Comparison of ENCODE assay signal across 8 cellular contexts in the genomic region with DNA sequence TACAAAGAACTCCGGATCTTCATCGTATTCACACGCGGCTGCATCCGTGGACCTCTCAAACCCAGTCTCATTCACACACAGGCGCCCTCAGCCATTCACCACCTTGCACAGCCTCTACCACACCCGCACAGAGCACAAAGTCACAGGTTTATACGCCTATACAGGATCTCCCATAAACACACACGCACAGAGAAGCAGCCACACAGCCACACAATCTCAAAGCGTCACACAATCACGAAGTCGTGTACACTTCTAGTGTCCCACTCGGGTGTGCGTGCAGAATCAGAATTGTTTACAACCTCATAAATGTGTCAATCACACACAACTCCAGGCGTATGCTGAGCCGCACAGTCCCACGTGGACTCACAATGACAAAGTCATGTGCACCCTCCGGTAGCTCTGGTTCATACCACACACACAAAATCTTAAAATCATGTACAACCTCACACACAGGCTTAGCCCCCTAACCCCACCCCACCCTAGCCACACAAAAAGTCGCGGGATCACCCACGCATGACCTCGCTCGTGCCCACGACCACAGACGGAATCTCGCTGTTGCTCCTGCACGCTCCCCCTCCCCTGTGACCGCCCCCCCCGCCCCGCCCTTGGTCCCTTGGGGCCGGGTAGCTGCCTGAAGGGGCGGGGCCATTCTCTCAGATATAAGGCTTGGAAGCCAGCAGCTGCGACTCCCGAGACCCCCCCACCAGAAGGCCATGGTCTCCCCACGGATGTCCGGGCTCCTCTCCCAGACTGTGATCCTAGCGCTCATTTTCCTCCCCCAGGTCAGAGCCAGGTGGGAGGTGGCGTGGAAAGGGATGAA. TPM values are rescaled to one million over a fixed set of nuclear protein-coding genes. Genes with fewer than 3 reads are reported as not detected.
A peak's percentile ranks its signal among the peaks of the same experiment; 100 is the strongest.
DNase-seq lines count a peak whose midpoint lies in the region; ATAC-seq, FAIRE-seq and TF ChIP-seq lines count a peak whose summit lies in the region.

A gene with protein sequence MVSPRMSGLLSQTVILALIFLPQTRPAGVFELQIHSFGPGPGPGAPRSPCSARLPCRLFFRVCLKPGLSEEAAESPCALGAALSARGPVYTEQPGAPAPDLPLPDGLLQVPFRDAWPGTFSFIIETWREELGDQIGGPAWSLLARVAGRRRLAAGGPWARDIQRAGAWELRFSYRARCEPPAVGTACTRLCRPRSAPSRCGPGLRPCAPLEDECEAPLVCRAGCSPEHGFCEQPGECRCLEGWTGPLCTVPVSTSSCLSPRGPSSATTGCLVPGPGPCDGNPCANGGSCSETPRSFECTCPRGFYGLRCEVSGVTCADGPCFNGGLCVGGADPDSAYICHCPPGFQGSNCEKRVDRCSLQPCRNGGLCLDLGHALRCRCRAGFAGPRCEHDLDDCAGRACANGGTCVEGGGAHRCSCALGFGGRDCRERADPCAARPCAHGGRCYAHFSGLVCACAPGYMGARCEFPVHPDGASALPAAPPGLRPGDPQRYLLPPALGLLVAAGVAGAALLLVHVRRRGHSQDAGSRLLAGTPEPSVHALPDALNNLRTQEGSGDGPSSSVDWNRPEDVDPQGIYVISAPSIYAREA (plus strand): TSS at position 686 of the 820 bp plus-strand sequence. CDS start 28 bp downstream, at position 714.

- TF ChIP-seq CTCF in astrocyte (IDR thresholded peaks at IDR 0.05; ENCODE audit: insufficient read depth, low read depth, low read length), result no peak

- peaks cover 48% of the 10 kb centered on the region for H3K27me3 Mint-ChIP-seq in astrocyte (ENCODE audit: low read depth, unreplicated experiment)
- peaks cover 35 to 41% of the 10 kb centered on the region in 2 donors for H3K27me3 Mint-ChIP-seq in natural killer cell treated with Interleukin-12 subunit alpha and Interleukin-12 subunit beta and Interleukin-15 and Interleukin-18, amount 100 ng/mL, for 72 hours

- H3K9me3 ChIP-seq in astrocyte (ENCODE audit: insufficient read depth, low read depth, low read length), result no peaks in the 10 kb centered on the region

- FAIRE-seq in astrocyte (lab: Jason Lieb, UNC), result no peak

- peak within 1 kb of the TSS; percentile 79 for H3K4me2 ChIP-seq in astrocyte (ENCODE audit: low read length)

- H3K9me3 Mint-ChIP-seq in astrocyte (ENCODE audit: unreplicated experiment), result peaks cover 4% of the 10 kb centered on the region
- H3K9me3 Mint-ChIP-seq in natural killer cell treated with Interleukin-12 subunit alpha and Interleukin-12 subunit beta and Interleukin-15 and Interleukin-18, amount 100 ng/mL, for 72 hours, result no peaks in the 10 kb centered on the region

- H3K27ac Mint-ChIP-seq in astrocyte (ENCODE audit: unreplicated experiment), result peak within 1 kb of the TSS; percentile 64
- H3K27ac Mint-ChIP-seq in natural killer cell treated with Interleukin-12 subunit alpha and Interleukin-12 subunit beta and Interleukin-15 and Interleukin-18, amount 100 ng/mL, for 72 hours, result no peak within 1 kb of the TSS

- no peak within 1 kb of the TSS for H3K27ac ChIP-seq in astrocyte (ENCODE audit: low read depth, low read length)

- peaks cover 2% of the 10 kb centered on the region for H3K36me3 Mint-ChIP-seq in astrocyte (ENCODE audit: low read depth, unreplicated experiment)
- H3K36me3 Mint-ChIP-seq in natural killer cell treated with Interleukin-12 subunit alpha and Interleukin-12 subunit beta and Interleukin-15 and Interleukin-18, amount 100 ng/mL, for 72 hours, result no peaks in the 10 kb centered on the region

- peak within 1 kb of the TSS; percentile 64 for H3K4me3 Mint-ChIP-seq in astrocyte (ENCODE audit: unreplicated experiment)
- H3K4me3 Mint-ChIP-seq in natural killer cell treated with Interleukin-12 subunit alpha and Interleukin-12 subunit beta and Interleukin-15 and Interleukin-18, amount 100 ng/mL, for 72 hours, result peak within 1 kb of the TSS; percentile 67

- H3K79me2 ChIP-seq in astrocyte (ENCODE audit: insufficient read depth, low read length), result no peaks in the 10 kb centered on the region

- DNase-seq in activated CD4-positive, CD25-positive, alpha-beta regulatory T cell treated with anti-CD3 and anti-CD28 coated beads, Interleukin-2, amount 50 U/mL, for 72 hours, result no peak
- peak; percentile 67 for DNase-seq in NCI-H510A (lab: John Stamatoyannopoulos, UW)
- DNase-seq in astrocyte (ENCODE audit: low read depth), result no peak
- no peak for DNase-seq in natural killer cell treated with Interleukin-12 subunit alpha and Interleukin-12 subunit beta and Interleukin-15 and Interleukin-18, amount 100 ng/mL, for 72 hours (ENCODE audit: low spot score)
- no peak for DNase-seq in posterior cingulate gyrus
- DNase-seq in MV-4-11 (lab: John Stamatoyannopoulos, UW), result no peak

- H3K4me1 Mint-ChIP-seq in astrocyte (ENCODE audit: low read depth, unreplicated experiment), result peaks cover 5% of the 10 kb centered on the region
- peaks cover 19 to 21% of the 10 kb centered on the region in 2 donors for H3K4me1 Mint-ChIP-seq in natural killer cell treated with Interleukin-12 subunit alpha and Interleukin-12 subunit beta and Interleukin-15 and Interleukin-18, amount 100 ng/mL, for 72 hours (ENCODE audit: low read depth in 2 of 2)

- peak within 1 kb of the TSS; percentile 30 for H3K4me3 ChIP-seq in astrocyte (ENCODE audit: insufficient read depth, low read depth, low read length)

- peak within 1 kb of the TSS; percentile 41 for H2AFZ ChIP-seq in astrocyte (ENCODE audit: low read depth, low read length)

- H3K4me1 ChIP-seq in astrocyte (ENCODE audit: insufficient read depth, low read length), result peaks cover 11% of the 10 kb centered on the region

- peak; percentile 16 to 42 for ATAC-seq in activated CD4-positive, CD25-positive, alpha-beta regulatory T cell treated with anti-CD3 and anti-CD28 coated beads, Interleukin-2, amount 50 U/mL, for 24 hours
- ATAC-seq in natural killer cell treated with Interleukin-12 subunit alpha and Interleukin-12 subunit beta and Interleukin-15 and Interleukin-18, amount 100 ng/mL, for 72 hours, result peak in 1 of 2 donors; percentile 22
- ATAC-seq in HG02610 (IDR thresholded peaks at IDR 0.05; ENCODE audit: unreplicated experiment), result no peak

- H3K9ac ChIP-seq in astrocyte (ENCODE audit: low read length), result no peak within 1 kb of the TSS

- peaks cover 31% of the 10 kb centered on the region for H3K27me3 ChIP-seq in astrocyte (ENCODE audit: insufficient read depth, low read length)

- no peaks in the 10 kb centered on the region for H3K36me3 ChIP-seq in astrocyte (ENCODE audit: insufficient read depth, low read length)

- intact Hi-C loops in posterior cingulate gyrus (cut with DNase I), result no loop called here

- no peaks in the 10 kb centered on the region for H4K20me1 ChIP-seq in astrocyte (ENCODE audit: insufficient read depth, low read length)

RNA-seq across cellular contexts. Expression of the gene that starts here (rescaled TPM):
- total RNA-seq in astrocyte, result 0.84 and 0.89 TPM in 2 replicates
- total RNA-seq in natural killer cell treated with Interleukin-12 subunit alpha and Interleukin-12 subunit beta and Interleukin-15 and Interleukin-18, amount 100 ng/mL, for 72 hours, result under 1 TPM; 0.21 to 0.92 TPM
